Comparison of ENCODE assay signal across 24 cellular contexts in the genomic region with DNA sequence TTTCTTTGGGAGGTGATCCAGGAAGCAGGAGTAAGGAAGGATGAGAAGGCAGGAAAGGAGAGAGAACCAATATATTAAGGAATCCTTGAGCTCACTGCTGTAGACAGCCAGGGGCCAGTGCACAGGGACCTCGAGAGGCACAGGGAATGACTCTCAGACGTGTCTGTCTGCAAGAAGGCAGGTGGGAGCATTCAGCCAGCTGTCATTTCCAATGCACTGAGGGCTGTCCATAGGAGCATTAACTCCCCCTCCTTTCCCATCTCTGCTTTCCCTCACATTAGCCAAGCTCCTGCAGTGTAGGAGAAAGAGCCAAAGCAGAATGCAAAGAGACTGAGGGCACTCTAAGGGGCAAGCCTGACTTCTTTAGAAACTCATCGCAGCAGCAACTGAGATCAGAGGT.
"Had no signal": no experiment of that assay in that cellular context is flagged by ENCODE, and none has a peak within 500 bp of the region (broad histone marks: within the 10 kb centered on the region; RNA-seq: fewer than 3 reads in every experiment).

No MANE protein-coding gene starts in this region.

- DNase-seq: cortex of kidney; dorsolateral prefrontal cortex; effector memory CD4-positive, alpha-beta T cell; gastrocnemius medialis; immature natural killer cell; left ventricle myocardium inferior; lower lobe of right lung; midbrain; naive B cell; nephron progenitor cell; small intestine; stimulated activated CD4-positive, alpha-beta T cell treated with anti-CD3 and anti-CD28 coated beads, Interleukin-4, amount 100 ng/mL, for 1 hour; stimulated activated CD8-positive, alpha-beta memory T cell treated with anti-CD3 and anti-CD28 coated beads, Interleukin-4, amount 100 ng/mL, for 48 hours; upper lobe of right lung had no signal

- H3K27me3 Mint-ChIP-seq: stimulated activated naive CD8-positive, alpha-beta T cell treated with anti-CD3 and anti-CD28 coated beads, Interleukin-15, Interleukin-2, amounts not matched to agents 100 ng/mL and 50 ng/mL, for 24 hours had no signal

- H3K9me3 ChIP-seq: esophagus muscularis mucosa, gastrocnemius medialis, lower lobe of right lung, prostate gland had no signal

- H3K4me3 Mint-ChIP-seq: central memory CD8-positive, alpha-beta T cell; immature natural killer cell; memory B cell; naive B cell; nephron progenitor cell; stimulated activated effector memory CD8-positive, alpha-beta T cell treated with anti-CD3 and anti-CD28 coated beads, Interleukin-12 subunit alpha, Interleukin-12 subunit beta, amount 100 ng/mL, for 72 hours; stimulated activated naive CD8-positive, alpha-beta T cell treated with anti-CD3 and anti-CD28 coated beads, Interleukin-15, Interleukin-2, amounts not matched to agents 100 ng/mL and 50 ng/mL, for 24 hours had no signal

- H3K27ac Mint-ChIP-seq: immature natural killer cell; memory B cell; naive B cell; nephron progenitor cell; stimulated activated effector memory CD8-positive, alpha-beta T cell treated with anti-CD3 and anti-CD28 coated beads, Interleukin-12 subunit alpha, Interleukin-12 subunit beta, amount 100 ng/mL, for 72 hours; stimulated activated naive CD8-positive, alpha-beta T cell treated with anti-CD3 and anti-CD28 coated beads, Interleukin-15, Interleukin-2, amounts not matched to agents 100 ng/mL and 50 ng/mL, for 24 hours had no signal

- H3K27ac ChIP-seq: dorsolateral prefrontal cortex, epithelial cell of prostate, esophagus muscularis mucosa, gastrocnemius medialis, left ventricle myocardium inferior, lower lobe of right lung, parathyroid adenoma, prostate gland, tibial nerve, upper lobe of right lung had no signal

- H3K4me1 Mint-ChIP-seq: central memory CD8-positive, alpha-beta T cell; immature natural killer cell; memory B cell; naive B cell; stimulated activated effector memory CD8-positive, alpha-beta T cell treated with anti-CD3 and anti-CD28 coated beads, Interleukin-12 subunit alpha, Interleukin-12 subunit beta, amount 100 ng/mL, for 72 hours had no signal

- H3K9me3 Mint-ChIP-seq: central memory CD8-positive, alpha-beta T cell; stimulated activated naive CD8-positive, alpha-beta T cell treated with anti-CD3 and anti-CD28 coated beads, Interleukin-15, Interleukin-2, amounts not matched to agents 100 ng/mL and 50 ng/mL, for 24 hours had no signal

- H3K36me3 Mint-ChIP-seq: stimulated activated effector memory CD8-positive, alpha-beta T cell treated with anti-CD3 and anti-CD28 coated beads, Interleukin-12 subunit alpha, Interleukin-12 subunit beta, amount 100 ng/mL, for 72 hours had no signal

- ATAC-seq: gastrocnemius medialis; lower lobe of right lung; sciatic nerve; stimulated activated effector memory CD8-positive, alpha-beta T cell treated with anti-CD3 and anti-CD28 coated beads, Interleukin-12 subunit alpha, Interleukin-12 subunit beta, amount 100 ng/mL, for 72 hours; upper lobe of right lung had no signal

- H3K4me1 ChIP-seq: lower lobe of right lung, parathyroid adenoma, prostate gland, tibial nerve, upper lobe of right lung had no signal

- H3K4me3 ChIP-seq: dorsolateral prefrontal cortex, esophagus muscularis mucosa, gastrocnemius medialis, left ventricle myocardium inferior, lower lobe of right lung, prostate gland, tibial nerve, upper lobe of right lung had no signal

- H3K9ac ChIP-seq: parathyroid adenoma had no signal

- H3K27me3 ChIP-seq: dorsolateral prefrontal cortex, esophagus muscularis mucosa, gastrocnemius medialis, tibial nerve, upper lobe of right lung had no signal

- H3K36me3 ChIP-seq: esophagus muscularis mucosa, gastrocnemius medialis, left ventricle myocardium inferior, lower lobe of right lung, prostate gland, tibial nerve, upper lobe of right lung had no signal
